In the genomic region with DNA sequence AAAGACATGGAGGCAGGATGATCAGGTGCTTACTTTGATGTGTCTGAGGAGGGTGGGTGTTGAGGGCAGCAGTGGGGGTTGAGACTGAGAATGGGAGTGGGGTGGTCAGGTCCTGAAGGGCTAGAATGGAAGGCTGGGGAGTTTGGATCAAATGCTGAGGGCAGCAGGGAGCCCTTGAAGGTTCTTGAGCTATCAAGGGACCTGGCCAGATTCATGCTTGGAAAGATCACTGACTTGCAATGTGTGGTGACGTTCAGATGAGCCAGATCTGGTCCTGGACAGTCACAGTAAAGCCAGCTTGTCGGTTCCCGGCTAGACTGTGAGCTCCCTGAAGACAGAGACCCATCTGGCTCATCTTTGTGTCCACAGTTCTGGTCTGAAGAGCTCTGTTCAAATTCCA, we compare ENCODE assay signal across 22 cellular contexts. TPM values are rescaled to one million over a fixed set of nuclear protein-coding genes. Genes with fewer than 3 reads are reported as not detected.
DNase-seq lines count a peak whose midpoint lies in the region; ATAC-seq, FAIRE-seq and TF ChIP-seq lines count a peak whose summit lies in the region.
"Had no signal": no experiment of that assay in that cellular context is flagged by ENCODE, and none has a peak within 500 bp of the region (broad histone marks: within the 10 kb centered on the region; RNA-seq: fewer than 3 reads in every experiment).

No MANE protein-coding gene starts in this region.

- H3K4me3 Mint-ChIP-seq in glutamatergic neuron (ENCODE audit: unreplicated experiment) = peak overlapping the region; percentile 81
- H3K4me3 Mint-ChIP-seq in activated T-helper 17 cell treated with anti-CD3 and anti-CD28 coated beads, Interleukin-2, amount 50 U/mL, for 72 hours = no peak overlapping the region
- H3K4me3 Mint-ChIP-seq: B cell; CD4-positive, alpha-beta T cell; CD8-positive, alpha-beta T cell had no signal

- ATAC-seq in activated T-helper 17 cell treated with anti-CD3 and anti-CD28 coated beads, Interleukin-2, amount 50 U/mL, for 72 hours (replicated peaks) = no peak
- ATAC-seq in left colon = no peak
- ATAC-seq: A549; CD8-positive, alpha-beta T cell had no signal

- H4K20me1 ChIP-seq in OCI-LY3 (ENCODE audit: insufficient read depth, low read length) = peaks cover 62% of the 10 kb centered on the region

- DNase-seq in glutamatergic neuron (no peak), left colon (no peak), kidney (no peak)
- DNase-seq: AML-193; Caco-2; Calu3; CD4-positive, alpha-beta T cell; CD8-positive, alpha-beta T cell; DMS79 treated with DMSO at 0.1 percent for 48 hours; GF-D8 had no signal

- peaks cover 18% of the 10 kb centered on the region for H3K27me3 ChIP-seq in OCI-LY3 (ENCODE audit: low read depth, low read length)

- H3K4me2 ChIP-seq in OCI-LY3 (ENCODE audit: low read length) = peak overlapping the region; percentile 93; the same call in 1 of the 2 replicates
- H3K4me2 ChIP-seq: A549 had no signal

- TF ChIP-seq CTCF in HEK293 (tag by site-specific recombination; IDR thresholded peaks at IDR 0.05) (no peak), OCI-LY3 (IDR thresholded peaks at IDR 0.05; ENCODE audit: low read depth, low read length) (no peak), glutamatergic neuron (IDR thresholded peaks at IDR 0.05; ENCODE audit: partially characterized antibody, unreplicated experiment) (no peak), kidney (IDR thresholded peaks at IDR 0.05; ENCODE audit: borderline replicate concordance, extremely low read depth, insufficient read depth) (no peak)

- H3K4me1 ChIP-seq in HEK293 (ENCODE audit: control insufficient read depth, insufficient read depth, low read length) (peaks cover 10% of the 10 kb centered on the region), OCI-LY3 (ENCODE audit: low read length) (peaks cover 56% of the 10 kb centered on the region), kidney (ENCODE audit: control insufficient read depth in 1 of 2, insufficient read depth in 1 of 2, low read depth in 1 of 2, low read length in 2 of 2) (no peaks in the 10 kb centered on the region)

- peaks cover 5% of the 10 kb centered on the region for H3K27me3 Mint-ChIP-seq in glutamatergic neuron (ENCODE audit: unreplicated experiment)
- H3K27me3 Mint-ChIP-seq in activated T-helper 17 cell treated with anti-CD3 and anti-CD28 coated beads, Interleukin-2, amount 50 U/mL, for 72 hours = peaks cover 36% of the 10 kb centered on the region

- CTCF ChIA-PET in HEK293 (lab: Yijun Ruan, JAX) = interaction anchor here (0.6 to 1.4 kb wide), 2 partner anchors 10 to 43 kb away, joined by 4 to 10 read pairs; no protein-coding TSS in a partner anchor

- FAIRE-seq in kidney (lab: Jason Lieb, UNC) = no peak
- FAIRE-seq: A549, D721Med, G401.6, GM12891, GM19239 had no signal

- H3K27ac ChIP-seq in HEK293 (ENCODE audit: extremely low read depth, low read depth, low read length) (no peak overlapping the region), OCI-LY3 (ENCODE audit: low read length) (no peak overlapping the region), kidney (ENCODE audit: low read depth in 2 of 2, low read length in 2 of 2) (no peak overlapping the region)
- H3K27ac ChIP-seq: 22Rv1; A549; BLaER1 treated with 17β-estradiol and CSF1 and Interleukin-3, amounts not matched to agents 10 nM and 100 nM; C4-2B had no signal

- H3K9ac ChIP-seq in OCI-LY3 (ENCODE audit: low read length) = no peak overlapping the region
- H3K9ac ChIP-seq in kidney (ENCODE audit: low read length in 2 of 2) = no peak overlapping the region
- H3K9ac ChIP-seq: BLaER1 treated with 17β-estradiol and CSF1 and Interleukin-3, amounts not matched to agents 10 nM and 100 nM had no signal

- no peak overlapping the region for H3K4me3 ChIP-seq in HEK293 (ENCODE audit: low read depth, low read length)
- H3K4me3 ChIP-seq in OCI-LY3 (ENCODE audit: low read length) = no peak overlapping the region
- H3K4me3 ChIP-seq in kidney (ENCODE audit: low read length in 2 of 2) = no peak overlapping the region
- H3K4me3 ChIP-seq: A549; BLaER1 treated with 17β-estradiol and CSF1 and Interleukin-3, amounts not matched to agents 10 nM and 100 nM had no signal

- no peak overlapping the region for H2AFZ ChIP-seq in OCI-LY3 (ENCODE audit: low read depth, low read length)

- no peaks in the 10 kb centered on the region for H3K36me3 Mint-ChIP-seq in glutamatergic neuron (ENCODE audit: unreplicated experiment)
- H3K36me3 Mint-ChIP-seq in activated T-helper 17 cell treated with anti-CD3 and anti-CD28 coated beads, Interleukin-2, amount 50 U/mL, for 72 hours (ENCODE audit: low read depth) = no peaks in the 10 kb centered on the region
- H3K36me3 Mint-ChIP-seq: CD8-positive, alpha-beta T cell had no signal

- H3K4me1 Mint-ChIP-seq in glutamatergic neuron (ENCODE audit: low read depth, unreplicated experiment) = peaks cover 33% of the 10 kb centered on the region
- H3K4me1 Mint-ChIP-seq in activated T-helper 17 cell treated with anti-CD3 and anti-CD28 coated beads, Interleukin-2, amount 50 U/mL, for 72 hours = peaks cover 6% of the 10 kb centered on the region

- intact Hi-C loops in left colon (cut with DNase I, micrococcal nuclease) = no loop called here
- intact Hi-C loops in kidney (cut with DNase I) = no loop called here

- peaks cover 0 to 3% of the 10 kb centered on the region in 2 experiments; a peak in 1 of 3 replicates for H3K36me3 ChIP-seq in HEK293 (ENCODE audit: control insufficient read depth in 2 of 2, insufficient read depth in 1 of 2, low read length in 2 of 2)
- H3K36me3 ChIP-seq in OCI-LY3 (replicated peaks; ENCODE audit: low read depth, low read length) = peaks cover 3% of the 10 kb centered on the region
- no peaks in the 10 kb centered on the region for H3K36me3 ChIP-seq in kidney (ENCODE audit: control insufficient read depth in 1 of 2, insufficient read depth in 2 of 2, low read length in 2 of 2)
- H3K36me3 ChIP-seq: BLaER1 treated with 17β-estradiol and CSF1 and Interleukin-3, amounts not matched to agents 10 nM and 100 nM had no signal

- peaks cover 8% of the 10 kb centered on the region for H3K9me3 Mint-ChIP-seq in glutamatergic neuron (ENCODE audit: unreplicated experiment)
- no peaks in the 10 kb centered on the region for H3K9me3 Mint-ChIP-seq in activated T-helper 17 cell treated with anti-CD3 and anti-CD28 coated beads, Interleukin-2, amount 50 U/mL, for 72 hours
- H3K9me3 Mint-ChIP-seq: CD4-positive, alpha-beta T cell; CD8-positive, alpha-beta T cell had no signal

- peaks cover 25% of the 10 kb centered on the region for H3K79me2 ChIP-seq in OCI-LY3 (ENCODE audit: low read length)

- POLR2A ChIA-PET in HEK293 (lab: Yijun Ruan, JAX) = no interaction called here

- H3K9me3 ChIP-seq in HEK293 (ENCODE audit: control insufficient read depth, insufficient read depth, low read depth, low read length) (no peaks in the 10 kb centered on the region), OCI-LY3 (ENCODE audit: insufficient read depth, low read length) (no peaks in the 10 kb centered on the region), kidney (ENCODE audit: control insufficient read depth in 1 of 2, low read length in 2 of 2) (no peaks in the 10 kb centered on the region)
- H3K9me3 ChIP-seq: A549; BLaER1 treated with 17β-estradiol and CSF1 and Interleukin-3, amounts not matched to agents 10 nM and 100 nM; Caco-2 had no signal

- H3K27ac Mint-ChIP-seq in glutamatergic neuron (ENCODE audit: unreplicated experiment) = peak overlapping the region; percentile 65
- no peak overlapping the region for H3K27ac Mint-ChIP-seq in activated T-helper 17 cell treated with anti-CD3 and anti-CD28 coated beads, Interleukin-2, amount 50 U/mL, for 72 hours
- H3K27ac Mint-ChIP-seq: B cell; CD4-positive, alpha-beta T cell; CD8-positive, alpha-beta T cell had no signal

TF ChIP-seq in HEK293, 187 proteins besides CTCF, POLR2A, EP300 and RAD21:
- TF ChIP-seq SP7 (tag by site-specific recombination; IDR thresholded peaks at IDR 0.05) (no peak), KLF16 (tag by site-specific recombination; IDR thresholded peaks at IDR 0.05) (no peak), ZNF16 (tag by site-specific recombination; IDR thresholded peaks at IDR 0.05; ENCODE audit: low read depth) (peak; percentile 75)

RNA-seq across cellular contexts. Expression of gene EPHB2, which starts 3.8 kb away (rescaled TPM):
- total RNA-seq in glutamatergic neuron (ENCODE audit: unreplicated experiment) = 93.0 TPM
- under 1 TPM in 1 of 2 donors, not detected in 1; 0.04 TPM for total RNA-seq in activated T-helper 17 cell treated with anti-CD3 and anti-CD28 coated beads, Interleukin-2, amount 50 U/mL, for 72 hours
- total RNA-seq in left colon = 10 to 100 TPM; 43.3 to 72.8 TPM
- total RNA-seq in kidney = 9.5 TPM
- polyA plus RNA-seq in kidney (ENCODE audit: insufficient read depth, low read depth, low replicate concordance) = 3.0 TPM
- total RNA-seq: CD8-positive, alpha-beta T cell had no signal
